Comparison of ENCODE assay signal across 8 cellular contexts in genomic region chr1:7785108-7785507, GRCh38. TPM values are rescaled to one million over a fixed set of nuclear protein-coding genes. Genes with fewer than 3 reads are reported as not detected.
DNase-seq lines count a peak whose midpoint lies in the region; ATAC-seq, FAIRE-seq and TF ChIP-seq lines count a peak whose summit lies in the region.

No MANE protein-coding gene starts in this region.

- H3K4me1 ChIP-seq in PC-9 (replicated peaks; ENCODE audit: insufficient read depth) (no peaks in the 10 kb centered on the region), psoas muscle (peaks cover 17% of the 10 kb centered on the region)

- H3K4me3 Mint-ChIP-seq in Calu3 (ENCODE audit: low read depth, unreplicated experiment), result no peak overlapping the region

- TF ChIP-seq CTCF in Calu3 (IDR thresholded peaks at IDR 0.05; ENCODE audit: unreplicated experiment) (no peak), PC-9 (conservative IDR thresholded peaks at IDR 0.05) (no peak), psoas muscle (IDR thresholded peaks at IDR 0.05) (no peak)

- H3K27me3 Mint-ChIP-seq in Calu3 (ENCODE audit: unreplicated experiment), result no peaks in the 10 kb centered on the region

- ATAC-seq in psoas muscle (no peak), GM19463 (IDR thresholded peaks at IDR 0.05; ENCODE audit: unreplicated experiment) (no peak), GM18511 (IDR thresholded peaks at IDR 0.05; ENCODE audit: unreplicated experiment) (no peak)

- no peak overlapping the region for H3K27ac Mint-ChIP-seq in Calu3 (ENCODE audit: unreplicated experiment)

- POLR2A ChIA-PET in PC-9 (lab: Charles Lee; ENCODE audit: unreplicated experiment), result no interaction called here

- H3K4me3 ChIP-seq in PC-9 (peak overlapping the region; percentile 57; the same call in 1 of the 2 replicates), psoas muscle (peak overlapping the region; percentile 89)

- H3K9me2 ChIP-seq in PC-9 (ENCODE audit: insufficient read depth), result no peaks in the 10 kb centered on the region

- peaks cover 2% of the 10 kb centered on the region for H3K9me3 Mint-ChIP-seq in Calu3 (ENCODE audit: low read depth, unreplicated experiment)

- no peak for TF ChIP-seq POLR2A in H54 (IDR thresholded peaks at IDR 0.05; ENCODE audit: low read depth, low read length)

- intact Hi-C loops in Calu3 (cut with micrococcal nuclease; ENCODE audit: unreplicated experiment), result no loop called here
- intact Hi-C loops in PC-9 (cut with micrococcal nuclease; ENCODE audit: unreplicated experiment), result no loop called here
- intact Hi-C loops in psoas muscle (cut with DNase I), result loop anchor here in 1 of 2 donors (5.0 to 10.0 kb wide), 2 partner anchors 42 to 120 kb away; no protein-coding TSS in a partner anchor

- no peak overlapping the region for H3K27ac ChIP-seq in PC-9
- peak overlapping the region; percentile 96 for H3K27ac ChIP-seq in psoas muscle

- H3K4me2 ChIP-seq in PC-9, result peak overlapping the region; percentile 74

- H3K79me2 ChIP-seq in PC-9 (ENCODE audit: low read depth), result no peaks in the 10 kb centered on the region

- H3K9me3 ChIP-seq in PC-9 (ENCODE audit: insufficient read depth, low read depth) (no peaks in the 10 kb centered on the region), psoas muscle (no peaks in the 10 kb centered on the region)

- no peak for FAIRE-seq in H54 (lab: Jason Lieb, UNC)

- H3K4me1 Mint-ChIP-seq in Calu3 (ENCODE audit: low read depth, unreplicated experiment), result peaks cover 14% of the 10 kb centered on the region

- no peak overlapping the region for H2AFZ ChIP-seq in PC-9

- DNase-seq in Calu3, result no peak
- no peak for DNase-seq in PC-9
- DNase-seq in fibroblast of peridontal ligament (ENCODE audit: extremely low read depth), result peak; percentile 3
- no peak for DNase-seq in psoas muscle
- no peak for DNase-seq in H54 (ENCODE audit: insufficient read length, low spot score)
- DNase-seq in MV-4-11 (lab: John Stamatoyannopoulos, UW), result no peak

- CTCF ChIA-PET in Calu3 (lab: Charles Lee), result no interaction called here
- CTCF ChIA-PET in PC-9 (lab: Charles Lee), result interaction anchor here (0.6 kb wide), 1 partner anchor 28 kb away, joined by 3 read pairs; no protein-coding TSS in a partner anchor

- no peaks in the 10 kb centered on the region for H4K20me1 ChIP-seq in PC-9 (ENCODE audit: insufficient read depth)

- H3K27me3 ChIP-seq in PC-9 (ENCODE audit: insufficient read depth, low read depth) (no peaks in the 10 kb centered on the region), psoas muscle (ENCODE audit: insufficient read depth in 3 of 3, low read length in 2 of 3) (no peaks in the 10 kb centered on the region)

- peaks cover 10% of the 10 kb centered on the region for H3K36me3 ChIP-seq in PC-9 (ENCODE audit: low read depth)
- H3K36me3 ChIP-seq in psoas muscle (ENCODE audit: insufficient read depth in 1 of 2, low read depth in 1 of 2), result peaks cover 9 to 61% of the 10 kb centered on the region in 2 donors

- BruUV-seq in Calu3 (replicated peaks; lab: Mats Ljungman, UMichigan) (TSS peak; percentile 17), PC-9 (replicated peaks; lab: Mats Ljungman, UMichigan) (no TSS peak)

- peaks cover 21% of the 10 kb centered on the region for H3K36me3 Mint-ChIP-seq in Calu3 (ENCODE audit: insufficient read depth, unreplicated experiment)

- WGBS in psoas muscle, 3 donors, result 63 to 78% (median 72%) methylated on average over 7 of the region's 7 CpGs

- H3F3A ChIP-seq in PC-9 (ENCODE audit: insufficient read depth, low read depth), result peaks cover 10% of the 10 kb centered on the region; the same call in 1 of the 2 replicates

RNA-seq across cellular contexts. Expression of gene PER3, which starts 1.0 kb away (rescaled TPM):
- total RNA-seq in Calu3 (2022) (3.7 and 3.8 TPM in 2 replicates), PC-9 (2021) (25.1 and 32.9 TPM in 2 replicates), psoas muscle (10 to 100 TPM in 3 of 4 donors, 1 to 10 TPM in 1; 4.8 to 15.1 (median 10.5) TPM)
- 1 to 10 TPM; 1.4 to 2.0 (median 1.8) TPM for polyA plus RNA-seq in psoas muscle

RNA-seq across cellular contexts. Expression of gene VAMP3, which starts 14.0 kb away (rescaled TPM):
- total RNA-seq in Calu3 (2022), result 57.8 and 65.9 TPM in 2 replicates
- total RNA-seq in PC-9 (2021), result 78.6 and 81.9 TPM in 2 replicates
- 10 to 100 TPM; 54.3 to 71.6 (median 66.8) TPM for total RNA-seq in psoas muscle
- 10 to 100 TPM; 35.0 to 68.7 (median 48.1) TPM for polyA plus RNA-seq in psoas muscle
